1 cellular context compared by ENCODE assay signal in genomic region chr1:78176448-78176847, GRCh38.
TF ChIP-seq lines count a peak whose summit lies in the region.

No MANE protein-coding gene starts in this region.

TF ChIP-seq in SK-N-SH, 30 proteins besides CTCF, POLR2A, EP300 and RAD21 (continued from another document):
- no peak for TF ChIP-seq RXRA (IDR thresholded peaks at IDR 0.05; ENCODE audit: borderline replicate concordance, low read depth)
- no peak for TF ChIP-seq RFX5 (IDR thresholded peaks at IDR 0.05; ENCODE audit: low read length)
- TF ChIP-seq CHD2 (IDR thresholded peaks at IDR 0.05; ENCODE audit: low read length, partially characterized antibody) = no peak
